Comparison of ENCODE assay signal across 9 cellular contexts in the genomic region with DNA sequence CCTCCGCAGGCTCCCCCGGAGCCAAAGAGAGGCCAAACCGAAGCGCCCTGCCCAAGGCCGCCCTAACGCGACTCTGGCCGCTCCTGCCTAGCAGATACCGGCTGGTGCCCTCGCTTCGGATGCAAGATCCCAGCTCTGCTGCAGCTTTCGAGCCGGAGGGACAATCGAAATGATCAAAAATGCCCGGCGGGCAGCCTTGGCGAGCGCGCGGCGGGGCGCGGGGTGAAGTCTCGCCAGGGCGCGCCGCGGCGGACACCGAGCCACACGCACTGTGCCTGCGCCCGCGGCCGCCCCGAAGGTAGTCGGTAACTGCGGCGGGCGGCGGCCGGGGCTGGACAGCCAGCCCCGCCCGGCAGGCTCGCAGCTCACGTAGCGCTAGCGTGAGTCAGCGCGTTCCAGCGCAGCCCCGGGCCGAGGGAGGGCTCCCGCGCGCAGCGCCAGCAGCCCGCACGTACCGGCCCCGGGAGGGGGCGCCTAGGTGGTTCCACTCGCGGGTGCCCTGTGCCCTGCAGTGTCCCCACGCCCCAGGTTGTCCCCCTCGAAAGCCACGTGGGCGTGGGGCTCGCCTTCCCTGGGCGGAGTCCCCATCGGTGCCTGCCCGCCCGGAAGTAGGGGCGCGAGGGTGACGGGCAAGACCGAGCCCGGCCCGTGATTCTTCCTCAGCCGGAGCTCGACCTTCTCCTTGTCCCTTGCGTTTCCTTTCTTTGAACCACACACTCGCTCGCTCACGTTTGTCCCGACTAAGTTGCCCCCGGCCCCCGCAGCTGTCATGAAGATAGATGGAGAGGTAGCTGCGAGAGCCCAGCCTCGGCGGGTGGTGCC.
DNase-seq lines count a peak whose midpoint lies in the region; ATAC-seq and TF ChIP-seq lines count a peak whose summit lies in the region.
"Had no signal": no experiment of that assay in that cellular context is flagged by ENCODE, and none has a peak within 500 bp of the region (broad histone marks: within the 10 kb centered on the region; RNA-seq: fewer than 3 reads in every experiment).

No MANE protein-coding gene starts in this region.

- peak overlapping the region; percentile 93 to 97 for H3K18ac ChIP-seq in mesenchymal stem cell (ENCODE audit: low read depth in 1 of 2, low read length in 2 of 2)

- H3K4me1 Mint-ChIP-seq in activated CD8-positive, alpha-beta T cell treated with anti-CD3 and anti-CD28 coated beads for 36 hours (ENCODE audit: low read depth): peaks cover 11% of the 10 kb centered on the region
- H3K4me1 Mint-ChIP-seq in endothelial cell (ENCODE audit: unreplicated experiment): peaks cover 12% of the 10 kb centered on the region

- H3K27me3 ChIP-seq in mesenchymal stem cell (ENCODE audit: control insufficient read depth in 1 of 2, insufficient read depth in 1 of 2, low read length in 2 of 2): peaks cover 0 to 8% of the 10 kb centered on the region in 2 experiments

- H2BK12ac ChIP-seq in mesenchymal stem cell (ENCODE audit: low read length in 2 of 2): peak overlapping the region in 1 of 2 experiments; percentile 99

- no peaks in the 10 kb centered on the region for H3K36me3 Mint-ChIP-seq in activated CD8-positive, alpha-beta T cell treated with anti-CD3 and anti-CD28 coated beads for 36 hours (ENCODE audit: low read depth)
- H3K36me3 Mint-ChIP-seq in endothelial cell (ENCODE audit: low read depth, unreplicated experiment): no peaks in the 10 kb centered on the region

- TF ChIP-seq CTCF in activated CD8-positive, alpha-beta T cell treated with anti-CD3 and anti-CD28 coated beads for 36 hours (IDR thresholded peaks at IDR 0.05): no peak
- TF ChIP-seq CTCF in endothelial cell (IDR thresholded peaks at IDR 0.05; ENCODE audit: unreplicated experiment): no peak

- H2BK5ac ChIP-seq in mesenchymal stem cell (ENCODE audit: low read depth, low read length, poor library complexity, severe bottlenecking): peak overlapping the region; percentile 82

- peak overlapping the region; percentile 26 for H3K27ac ChIP-seq in mesenchymal stem cell (ENCODE audit: low read length, poor library complexity, severe bottlenecking)

- peak overlapping the region; percentile 78 for H3K4me3 Mint-ChIP-seq in activated CD8-positive, alpha-beta T cell treated with anti-CD3 and anti-CD28 coated beads for 36 hours
- H3K4me3 Mint-ChIP-seq in endothelial cell (ENCODE audit: unreplicated experiment): peak overlapping the region; percentile 88

- peak; percentile 89 for ATAC-seq in HG02610 (IDR thresholded peaks at IDR 0.05; ENCODE audit: unreplicated experiment)
- ATAC-seq in activated CD8-positive, alpha-beta T cell treated with anti-CD3 and anti-CD28 coated beads for 36 hours: peak; percentile 91

- peak overlapping the region; percentile 95 for H4K91ac ChIP-seq in mesenchymal stem cell (ENCODE audit: low read length)

- peak overlapping the region; percentile 99 for H2BK15ac ChIP-seq in mesenchymal stem cell (ENCODE audit: low read depth, poor library complexity, severe bottlenecking)

- no peak overlapping the region for H2AK5ac ChIP-seq in mesenchymal stem cell (ENCODE audit: low read length, severe bottlenecking)

- no peaks in the 10 kb centered on the region for H3K79me1 ChIP-seq in mesenchymal stem cell (replicated peaks; ENCODE audit: low read length, poor library complexity, severe bottlenecking)

- H3K27ac Mint-ChIP-seq in activated CD8-positive, alpha-beta T cell treated with anti-CD3 and anti-CD28 coated beads for 36 hours: peak overlapping the region; percentile 83
- no peak overlapping the region for H3K27ac Mint-ChIP-seq in endothelial cell (ENCODE audit: unreplicated experiment)

- peak overlapping the region; percentile 92 for H3K4me2 ChIP-seq in mesenchymal stem cell (ENCODE audit: low read length, poor library complexity, severe bottlenecking)

- peak overlapping the region in 1 of 2 experiments; percentile 96 for H3K14ac ChIP-seq in mesenchymal stem cell (ENCODE audit: low read length in 2 of 2)

- H3K9me3 Mint-ChIP-seq in activated CD8-positive, alpha-beta T cell treated with anti-CD3 and anti-CD28 coated beads for 36 hours: no peaks in the 10 kb centered on the region
- no peaks in the 10 kb centered on the region for H3K9me3 Mint-ChIP-seq in endothelial cell (ENCODE audit: unreplicated experiment)

- POLR2A ChIA-PET in activated CD8-positive, alpha-beta T cell treated with anti-CD3 and anti-CD28 coated beads for 36 hours (lab: Charles Lee): interaction anchor here (0.7 to 3.4 kb wide), 3 partner anchors 16 to 545 kb away, joined by 3 to 12 read pairs (median 4); no protein-coding TSS in a partner anchor

- H2BK120ac ChIP-seq in mesenchymal stem cell (ENCODE audit: low read depth, low read length): peak overlapping the region; percentile 90

- peak overlapping the region; percentile 65 to 80 for H3K4me3 ChIP-seq in mesenchymal stem cell (ENCODE audit: insufficient read depth in 1 of 2, low read depth in 1 of 2, low read length in 2 of 2)

- peak overlapping the region; percentile 83 for H2AFZ ChIP-seq in mesenchymal stem cell (ENCODE audit: low read depth, low read length)

- no peaks in the 10 kb centered on the region for H3K36me3 ChIP-seq in mesenchymal stem cell (ENCODE audit: control insufficient read depth in 1 of 2, insufficient read depth in 2 of 2, low read depth in 1 of 2, low read length in 2 of 2)

- no peaks in the 10 kb centered on the region for H3K9me3 ChIP-seq in mesenchymal stem cell (ENCODE audit: control insufficient read depth, low read length)

- peaks cover 20% of the 10 kb centered on the region for H3K4me1 ChIP-seq in mesenchymal stem cell (ENCODE audit: control insufficient read depth, insufficient read depth, low read depth, low read length)

- H3K9ac ChIP-seq in mesenchymal stem cell (ENCODE audit: low read length): peak overlapping the region; percentile 84

- intact Hi-C loops in activated CD8-positive, alpha-beta T cell treated with anti-CD3 and anti-CD28 coated beads for 36 hours (cut with micrococcal nuclease): no loop called here

- H3K4ac ChIP-seq in mesenchymal stem cell (ENCODE audit: low read depth in 1 of 2, low read length in 2 of 2): peak overlapping the region; percentile 79 to 89

- peak; percentile 49 for DNase-seq in NCI-H2107 (lab: John Stamatoyannopoulos, UW)
- DNase-seq in NCI-H2107 treated with DMSO at 0.1 percent for 48 hours (lab: John Stamatoyannopoulos, UW; ENCODE audit: unreplicated experiment): no peak
- peak; percentile 45 for DNase-seq in NCI-H2171 (lab: John Stamatoyannopoulos, UW)
- DNase-seq in activated CD8-positive, alpha-beta T cell treated with anti-CD3 and anti-CD28 coated beads for 36 hours: peak; percentile 69
- peak; percentile 71 for DNase-seq in endothelial cell (ENCODE audit: low spot score)
- peak; percentile 73 for DNase-seq in mesenchymal stem cell
- peak; percentile 17 for DNase-seq in stimulated activated CD8-positive, alpha-beta memory T cell treated with anti-CD3 and anti-CD28 coated beads, Interleukin-12 subunit alpha, Interleukin-12 subunit beta, amount 100 ng/mL, for 1 hour (ENCODE audit: low read depth)
- DNase-seq: DND-41 had no signal

- H3K27me3 Mint-ChIP-seq in activated CD8-positive, alpha-beta T cell treated with anti-CD3 and anti-CD28 coated beads for 36 hours: peaks cover 21% of the 10 kb centered on the region
- peaks cover 2% of the 10 kb centered on the region for H3K27me3 Mint-ChIP-seq in endothelial cell (ENCODE audit: unreplicated experiment)

- peak overlapping the region; percentile 94 for H4K8ac ChIP-seq in mesenchymal stem cell (ENCODE audit: low read length)

- H3K23ac ChIP-seq in mesenchymal stem cell (ENCODE audit: low read length in 2 of 2): peak overlapping the region in 1 of 2 experiments; percentile 97

- WGBS in mesenchymal stem cell: 3% methylated on average over 85 of the region's 91 CpGs

- CTCF ChIA-PET in activated CD8-positive, alpha-beta T cell treated with anti-CD3 and anti-CD28 coated beads for 36 hours (lab: Charles Lee): interaction anchor here (0.9 to 1.8 kb wide), 3 partner anchors 34 to 267 kb away, joined by 3 to 7 read pairs (median 7); no protein-coding TSS in a partner anchor
